In the genomic region with DNA sequence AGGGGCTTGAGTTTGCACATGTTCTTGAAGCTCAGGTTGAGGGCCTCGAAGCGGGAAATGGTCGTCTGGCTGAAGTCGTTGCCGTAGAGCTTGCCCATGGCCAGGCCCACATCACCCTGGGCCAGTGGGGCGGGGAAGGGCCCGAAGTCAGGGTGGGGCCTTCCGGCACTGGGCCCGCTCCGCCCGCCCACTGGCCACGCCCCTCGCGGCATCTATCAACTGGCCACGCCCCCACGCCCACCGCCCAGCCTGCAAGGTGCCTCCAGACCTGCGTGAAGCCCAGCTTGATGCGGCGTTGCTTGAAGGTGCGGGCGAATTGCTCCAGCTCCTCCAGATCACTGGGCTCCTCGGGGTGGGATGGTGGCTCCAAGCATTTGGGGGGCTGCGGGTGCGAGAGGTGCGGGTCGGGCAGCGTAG, we compare ENCODE assay signal across 1 cellular context.
TF ChIP-seq lines count a peak whose summit lies in the region.

No MANE protein-coding gene starts in this region.

TF ChIP-seq in GM23338, 12 proteins besides CTCF, POLR2A, EP300 and RAD21:
- TF ChIP-seq, protein P1, sequence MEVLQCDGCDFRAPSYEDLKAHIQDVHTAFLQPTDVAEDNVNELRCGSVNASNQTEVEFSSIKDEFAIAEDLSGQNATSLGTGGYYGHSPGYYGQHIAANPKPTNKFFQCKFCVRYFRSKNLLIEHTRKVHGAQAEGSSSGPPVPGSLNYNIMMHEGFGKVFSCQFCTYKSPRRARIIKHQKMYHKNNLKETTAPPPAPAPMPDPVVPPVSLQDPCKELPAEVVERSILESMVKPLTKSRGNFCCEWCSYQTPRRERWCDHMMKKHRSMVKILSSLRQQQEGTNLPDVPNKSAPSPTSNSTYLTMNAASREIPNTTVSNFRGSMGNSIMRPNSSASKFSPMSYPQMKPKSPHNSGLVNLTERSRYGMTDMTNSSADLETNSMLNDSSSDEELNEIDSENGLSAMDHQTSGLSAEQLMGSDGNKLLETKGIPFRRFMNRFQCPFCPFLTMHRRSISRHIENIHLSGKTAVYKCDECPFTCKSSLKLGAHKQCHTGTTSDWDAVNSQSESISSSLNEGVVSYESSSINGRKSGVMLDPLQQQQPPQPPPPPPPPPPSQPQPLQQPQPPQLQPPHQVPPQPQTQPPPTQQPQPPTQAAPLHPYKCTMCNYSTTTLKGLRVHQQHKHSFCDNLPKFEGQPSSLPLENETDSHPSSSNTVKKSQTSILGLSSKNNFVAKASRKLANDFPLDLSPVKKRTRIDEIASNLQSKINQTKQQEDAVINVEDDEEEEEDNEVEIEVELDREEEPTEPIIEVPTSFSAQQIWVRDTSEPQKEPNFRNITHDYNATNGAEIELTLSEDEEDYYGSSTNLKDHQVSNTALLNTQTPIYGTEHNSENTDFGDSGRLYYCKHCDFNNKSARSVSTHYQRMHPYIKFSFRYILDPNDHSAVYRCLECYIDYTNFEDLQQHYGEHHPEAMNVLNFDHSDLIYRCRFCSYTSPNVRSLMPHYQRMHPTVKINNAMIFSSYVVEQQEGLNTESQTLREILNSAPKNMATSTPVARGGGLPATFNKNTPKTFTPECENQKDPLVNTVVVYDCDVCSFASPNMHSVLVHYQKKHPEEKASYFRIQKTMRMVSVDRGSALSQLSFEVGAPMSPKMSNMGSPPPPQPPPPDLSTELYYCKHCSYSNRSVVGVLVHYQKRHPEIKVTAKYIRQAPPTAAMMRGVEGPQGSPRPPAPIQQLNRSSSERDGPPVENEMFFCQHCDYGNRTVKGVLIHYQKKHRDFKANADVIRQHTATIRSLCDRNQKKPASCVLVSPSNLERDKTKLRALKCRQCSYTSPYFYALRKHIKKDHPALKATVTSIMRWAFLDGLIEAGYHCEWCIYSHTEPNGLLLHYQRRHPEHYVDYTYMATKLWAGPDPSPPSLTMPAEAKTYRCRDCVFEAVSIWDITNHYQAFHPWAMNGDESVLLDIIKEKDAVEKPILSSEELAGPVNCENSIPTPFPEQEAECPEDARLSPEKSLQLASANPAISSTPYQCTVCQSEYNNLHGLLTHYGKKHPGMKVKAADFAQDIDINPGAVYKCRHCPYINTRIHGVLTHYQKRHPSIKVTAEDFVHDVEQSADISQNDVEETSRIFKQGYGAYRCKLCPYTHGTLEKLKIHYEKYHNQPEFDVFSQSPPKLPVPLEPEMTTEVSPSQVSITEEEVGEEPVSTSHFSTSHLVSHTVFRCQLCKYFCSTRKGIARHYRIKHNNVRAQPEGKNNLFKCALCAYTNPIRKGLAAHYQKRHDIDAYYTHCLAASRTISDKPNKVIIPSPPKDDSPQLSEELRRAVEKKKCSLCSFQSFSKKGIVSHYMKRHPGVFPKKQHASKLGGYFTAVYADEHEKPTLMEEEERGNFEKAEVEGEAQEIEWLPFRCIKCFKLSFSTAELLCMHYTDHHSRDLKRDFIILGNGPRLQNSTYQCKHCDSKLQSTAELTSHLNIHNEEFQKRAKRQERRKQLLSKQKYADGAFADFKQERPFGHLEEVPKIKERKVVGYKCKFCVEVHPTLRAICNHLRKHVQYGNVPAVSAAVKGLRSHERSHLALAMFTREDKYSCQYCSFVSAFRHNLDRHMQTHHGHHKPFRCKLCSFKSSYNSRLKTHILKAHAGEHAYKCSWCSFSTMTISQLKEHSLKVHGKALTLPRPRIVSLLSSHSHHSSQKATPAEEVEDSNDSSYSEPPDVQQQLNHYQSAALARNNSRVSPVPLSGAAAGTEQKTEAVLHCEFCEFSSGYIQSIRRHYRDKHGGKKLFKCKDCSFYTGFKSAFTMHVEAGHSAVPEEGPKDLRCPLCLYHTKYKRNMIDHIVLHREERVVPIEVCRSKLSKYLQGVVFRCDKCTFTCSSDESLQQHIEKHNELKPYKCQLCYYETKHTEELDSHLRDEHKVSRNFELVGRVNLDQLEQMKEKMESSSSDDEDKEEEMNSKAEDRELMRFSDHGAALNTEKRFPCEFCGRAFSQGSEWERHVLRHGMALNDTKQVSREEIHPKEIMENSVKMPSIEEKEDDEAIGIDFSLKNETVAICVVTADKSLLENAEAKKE (CRISPR knock-in tag; IDR thresholded peaks at IDR 0.05): no peak
- TF ChIP-seq, protein P2, sequence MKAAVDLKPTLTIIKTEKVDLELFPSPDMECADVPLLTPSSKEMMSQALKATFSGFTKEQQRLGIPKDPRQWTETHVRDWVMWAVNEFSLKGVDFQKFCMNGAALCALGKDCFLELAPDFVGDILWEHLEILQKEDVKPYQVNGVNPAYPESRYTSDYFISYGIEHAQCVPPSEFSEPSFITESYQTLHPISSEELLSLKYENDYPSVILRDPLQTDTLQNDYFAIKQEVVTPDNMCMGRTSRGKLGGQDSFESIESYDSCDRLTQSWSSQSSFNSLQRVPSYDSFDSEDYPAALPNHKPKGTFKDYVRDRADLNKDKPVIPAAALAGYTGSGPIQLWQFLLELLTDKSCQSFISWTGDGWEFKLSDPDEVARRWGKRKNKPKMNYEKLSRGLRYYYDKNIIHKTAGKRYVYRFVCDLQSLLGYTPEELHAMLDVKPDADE (IDR thresholded peaks at IDR 0.05): no peak
- TF ChIP-seq ZNF114 (CRISPR knock-in tag; IDR thresholded peaks at IDR 0.05): no peak
- TF ChIP-seq POLR2AphosphoS5 (IDR thresholded peaks at IDR 0.05; ENCODE audit: low read depth): peak; percentile 69
- TF ChIP-seq, protein P3, sequence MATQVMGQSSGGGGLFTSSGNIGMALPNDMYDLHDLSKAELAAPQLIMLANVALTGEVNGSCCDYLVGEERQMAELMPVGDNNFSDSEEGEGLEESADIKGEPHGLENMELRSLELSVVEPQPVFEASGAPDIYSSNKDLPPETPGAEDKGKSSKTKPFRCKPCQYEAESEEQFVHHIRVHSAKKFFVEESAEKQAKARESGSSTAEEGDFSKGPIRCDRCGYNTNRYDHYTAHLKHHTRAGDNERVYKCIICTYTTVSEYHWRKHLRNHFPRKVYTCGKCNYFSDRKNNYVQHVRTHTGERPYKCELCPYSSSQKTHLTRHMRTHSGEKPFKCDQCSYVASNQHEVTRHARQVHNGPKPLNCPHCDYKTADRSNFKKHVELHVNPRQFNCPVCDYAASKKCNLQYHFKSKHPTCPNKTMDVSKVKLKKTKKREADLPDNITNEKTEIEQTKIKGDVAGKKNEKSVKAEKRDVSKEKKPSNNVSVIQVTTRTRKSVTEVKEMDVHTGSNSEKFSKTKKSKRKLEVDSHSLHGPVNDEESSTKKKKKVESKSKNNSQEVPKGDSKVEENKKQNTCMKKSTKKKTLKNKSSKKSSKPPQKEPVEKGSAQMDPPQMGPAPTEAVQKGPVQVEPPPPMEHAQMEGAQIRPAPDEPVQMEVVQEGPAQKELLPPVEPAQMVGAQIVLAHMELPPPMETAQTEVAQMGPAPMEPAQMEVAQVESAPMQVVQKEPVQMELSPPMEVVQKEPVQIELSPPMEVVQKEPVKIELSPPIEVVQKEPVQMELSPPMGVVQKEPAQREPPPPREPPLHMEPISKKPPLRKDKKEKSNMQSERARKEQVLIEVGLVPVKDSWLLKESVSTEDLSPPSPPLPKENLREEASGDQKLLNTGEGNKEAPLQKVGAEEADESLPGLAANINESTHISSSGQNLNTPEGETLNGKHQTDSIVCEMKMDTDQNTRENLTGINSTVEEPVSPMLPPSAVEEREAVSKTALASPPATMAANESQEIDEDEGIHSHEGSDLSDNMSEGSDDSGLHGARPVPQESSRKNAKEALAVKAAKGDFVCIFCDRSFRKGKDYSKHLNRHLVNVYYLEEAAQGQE (IDR thresholded peaks at IDR 0.05; ENCODE audit: unreplicated experiment): no peak
